In the genomic region with DNA sequence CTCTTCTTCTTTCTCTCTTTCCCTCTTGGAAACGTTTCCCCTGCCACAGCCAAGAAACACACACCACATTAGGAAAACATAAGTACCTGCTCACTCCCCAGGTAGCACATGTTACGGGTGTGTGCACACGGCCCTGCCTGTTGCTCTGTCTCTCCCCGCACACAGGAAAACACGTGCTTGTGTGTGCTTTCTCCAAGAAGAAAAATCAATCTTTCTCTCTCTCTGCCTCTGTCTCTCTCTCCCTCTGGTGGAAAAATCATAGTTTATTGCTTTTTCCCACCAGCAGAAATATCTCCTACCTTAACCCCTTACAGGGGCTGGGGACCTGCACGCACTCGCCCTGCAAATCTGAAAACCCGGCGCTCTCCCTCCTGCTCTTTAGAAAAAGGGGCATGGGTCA, we compare ENCODE assay signal across 12 cellular contexts.
A peak's percentile ranks its signal among the peaks of the same experiment; 100 is the strongest.
DNase-seq lines count a peak whose midpoint lies in the region; ATAC-seq and TF ChIP-seq lines count a peak whose summit lies in the region.
"Had no signal": no experiment of that assay in that cellular context is flagged by ENCODE, and none has a peak within 500 bp of the region (broad histone marks: within the 10 kb centered on the region; RNA-seq: fewer than 3 reads in every experiment).

No MANE protein-coding gene starts in this region.

- POLR2A ChIA-PET in MCF 10A (lab: Yijun Ruan, JAX) (no interaction called here), PC-3 (lab: Charles Lee; ENCODE audit: unreplicated experiment) (no interaction called here)

- no peaks in the 10 kb centered on the region for H3F3A ChIP-seq in PC-3 (ENCODE audit: low read length, unreplicated experiment)

- intact Hi-C loops in breast epithelium (cut with DNase I; ENCODE audit: low total_unique reads), result loop anchor here (10.0 kb wide), 1 partner anchor 318 kb away; no protein-coding TSS in a partner anchor
- intact Hi-C loops in MCF 10A (cut with micrococcal nuclease), result loop anchor here (5.0 kb wide), 1 partner anchor 535 kb away; no protein-coding TSS in a partner anchor
- intact Hi-C loops in PC-3 (cut with micrococcal nuclease), result no loop called here
- intact Hi-C loops in testis (cut with DNase I; ENCODE audit: low total_unique reads), result no loop called here

- H3K36me3 Mint-ChIP-seq in MCF 10A (ENCODE audit: insufficient read depth, unreplicated experiment), result no peaks in the 10 kb centered on the region

- H3K4me1 Mint-ChIP-seq in MCF 10A (ENCODE audit: insufficient read depth, unreplicated experiment), result no peaks in the 10 kb centered on the region

- H3K4me3 Mint-ChIP-seq in MCF 10A (ENCODE audit: unreplicated experiment), result no peak overlapping the region

- peaks cover 37% of the 10 kb centered on the region for H3K27me3 Mint-ChIP-seq in MCF 10A (ENCODE audit: insufficient read depth, unreplicated experiment)

- H3K27ac ChIP-seq in breast epithelium, result no peak overlapping the region
- H3K27ac ChIP-seq in PC-3 (ENCODE audit: low read length), result no peak overlapping the region
- no peak overlapping the region for H3K27ac ChIP-seq in foreskin keratinocyte
- no peak overlapping the region for H3K27ac ChIP-seq in testis
- H3K27ac ChIP-seq: right lobe of liver, vagina had no signal

- no peaks in the 10 kb centered on the region for H3K9me2 ChIP-seq in PC-3 (replicated peaks; ENCODE audit: low read length)

- H3K4me1 ChIP-seq in breast epithelium (peaks cover 0 to 5% of the 10 kb centered on the region in 2 donors), PC-3 (ENCODE audit: insufficient read depth, low read length) (no peaks in the 10 kb centered on the region), foreskin keratinocyte (no peaks in the 10 kb centered on the region), testis (peaks cover 7% of the 10 kb centered on the region)

- H3K9me3 ChIP-seq in breast epithelium (no peaks in the 10 kb centered on the region), PC-3 (ENCODE audit: low read length) (no peaks in the 10 kb centered on the region), testis (no peaks in the 10 kb centered on the region)
- H3K9me3 ChIP-seq: right lobe of liver, vagina had no signal

- TF ChIP-seq CTCF in breast epithelium (IDR thresholded peaks at IDR 0.05), result no peak
- TF ChIP-seq CTCF in MCF 10A (IDR thresholded peaks at IDR 0.05; ENCODE audit: unreplicated experiment), result no peak
- TF ChIP-seq CTCF in PC-3 (conservative IDR thresholded peaks at IDR 0.05; ENCODE audit: low read depth, low read length), result no peak
- TF ChIP-seq CTCF in foreskin keratinocyte (conservative IDR thresholded peaks at IDR 0.05), result no peak
- no peak for TF ChIP-seq CTCF in testis (IDR thresholded peaks at IDR 0.05)

- CTCF ChIA-PET in MCF 10A (lab: Yijun Ruan, JAX), result interaction anchor here (0.6 to 1.6 kb wide), 6 partner anchors 10 to 435 kb away, joined by 3 to 8 read pairs (median 3); no protein-coding TSS in a partner anchor
- CTCF ChIA-PET in PC-3 (lab: Charles Lee), result no interaction called here

- no peaks in the 10 kb centered on the region for H4K20me1 ChIP-seq in PC-3 (ENCODE audit: low read length)

- DNase-seq in breast epithelium (ENCODE audit: low spot score in 2 of 2) (no peak), MCF 10A (ENCODE audit: unreplicated experiment) (no peak), PC-3 (peak; percentile 20), foreskin keratinocyte (peak in 1 of 2 donors; percentile 7), testis (peak; percentile 32), erythroblast (lab: John Stamatoyannopoulos, UW) (no peak)
- no peak for DNase-seq in effector CD4-positive, alpha-beta T cell
- DNase-seq: AML-193, right lobe of liver had no signal

- H3K36me3 ChIP-seq in breast epithelium, result no peaks in the 10 kb centered on the region
- H3K36me3 ChIP-seq in PC-3 (ENCODE audit: low read depth, low read length), result no peaks in the 10 kb centered on the region
- H3K36me3 ChIP-seq in testis (ENCODE audit: low read depth, missing control alignments), result no peaks in the 10 kb centered on the region
- H3K36me3 ChIP-seq: right lobe of liver, vagina had no signal

- peak overlapping the region in 2 of 3 donors; percentile 18 to 37 for H3K4me3 ChIP-seq in breast epithelium
- H3K4me3 ChIP-seq in PC-3 (ENCODE audit: low read length), result no peak overlapping the region
- H3K4me3 ChIP-seq in testis, result no peak overlapping the region
- H3K4me3 ChIP-seq: lung, right lobe of liver had no signal

- H3K27me3 ChIP-seq in breast epithelium (peaks cover 2 to 43% of the 10 kb centered on the region in 2 donors), PC-3 (ENCODE audit: low read length) (peaks cover 99% of the 10 kb centered on the region), foreskin keratinocyte (peaks cover 68% of the 10 kb centered on the region), testis (no peaks in the 10 kb centered on the region)
- H3K27me3 ChIP-seq: vagina had no signal

- WGBS in testis, 2 donors, result 9 to 11% methylated on average over 9 of the region's 9 CpGs

- H3K9ac ChIP-seq in PC-3 (ENCODE audit: low read length), result no peak overlapping the region

- BruUV-seq in MCF 10A (replicated peaks; lab: Mats Ljungman, UMichigan), result no TSS peak
- BruUV-seq in PC-3 (replicated peaks; lab: Mats Ljungman, UMichigan), result no TSS peak

- H2AFZ ChIP-seq in PC-3 (ENCODE audit: low read length), result no peak overlapping the region

- TF ChIP-seq POLR2A in breast epithelium (IDR thresholded peaks at IDR 0.05) (no peak), testis (IDR thresholded peaks at IDR 0.05) (no peak), GM18505 (IDR thresholded peaks at IDR 0.05; ENCODE audit: borderline replicate concordance, extremely low read depth, insufficient read depth, insufficient read length) (no peak), erythroblast (IDR thresholded peaks at IDR 0.05; ENCODE audit: low read length) (no peak)

- no peak overlapping the region for H3K4me2 ChIP-seq in PC-3 (ENCODE audit: low read length)

- ATAC-seq in PC-3, result 0 out of 2 replicates have a peak, but pooled peaks have one; percentile 31
- peak; percentile 42 for ATAC-seq in foreskin keratinocyte
- no peak for ATAC-seq in GM18505 (IDR thresholded peaks at IDR 0.05; ENCODE audit: unreplicated experiment)

- no peaks in the 10 kb centered on the region for H3K9me3 Mint-ChIP-seq in MCF 10A (ENCODE audit: unreplicated experiment)

- H3K79me2 ChIP-seq in PC-3 (ENCODE audit: low read length), result no peaks in the 10 kb centered on the region

- H3K27ac Mint-ChIP-seq in MCF 10A (ENCODE audit: low read depth, unreplicated experiment), result no peak overlapping the region

Comparison
In these comparisons a context has a peak if more than half of its experiments do, and no peak if none do; other contexts are left out.
1. DNase-seq: peak in PC-3 (single experiment) and testis (single experiment); none in breast epithelium (0 of 2), MCF 10A (single experiment), effector CD4-positive, alpha-beta T cell (single experiment) and erythroblast (0 of 2).
2. H3K4me3 ChIP-seq: peak in breast epithelium (2 of 3); none in PC-3 (single experiment) and testis (0 of 2).
3. intact Hi-C loops: an anchor here in breast epithelium (10.0 kb wide) and MCF 10A (5.0 kb wide); none called in PC-3 and testis.